In the genomic region with DNA sequence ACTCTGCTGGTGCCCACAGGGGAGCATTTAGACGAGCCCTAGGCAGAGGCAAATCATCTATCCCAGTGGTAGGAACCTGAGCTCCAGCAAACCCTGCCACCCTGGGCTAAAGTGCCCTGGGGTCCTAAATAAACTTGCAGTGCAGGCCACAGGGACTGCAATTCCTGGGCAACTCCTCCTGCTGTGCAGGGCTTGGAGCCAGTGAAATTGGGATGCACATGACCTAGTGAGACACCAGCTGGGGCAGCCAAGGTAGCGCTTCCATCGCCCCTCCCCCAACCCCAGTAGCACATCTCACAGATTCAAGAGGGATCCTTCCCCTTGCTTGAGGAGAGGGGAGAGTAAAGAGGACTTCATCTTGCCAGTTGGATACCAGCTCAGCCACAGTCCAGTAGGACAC, we compare ENCODE assay signal across 27 cellular contexts. TPM values are rescaled to one million over a fixed set of nuclear protein-coding genes. Genes with fewer than 3 reads are reported as not detected.
"Had no signal": no experiment of that assay in that cellular context is flagged by ENCODE, and none has a peak within 500 bp of the region (broad histone marks: within the 10 kb centered on the region; RNA-seq: fewer than 3 reads in every experiment).

No MANE protein-coding gene starts in this region.

- H3K27ac ChIP-seq: coronary artery, left ventricle myocardium inferior, lower lobe of right lung, spleen had no signal

- H3K9me3 Mint-ChIP-seq: immature natural killer cell; memory B cell; neural crest cell; stimulated activated memory B cell treated with anti-CD40 and anti-IgM and Interleukin-4, amounts not matched to agents 10 μg/mL and 1 μg/mL and 100 μg/mL, for 72 hours; stimulated activated naive CD8-positive, alpha-beta T cell treated with anti-CD3 and anti-CD28 coated beads, Interleukin-15, Interleukin-2, amounts not matched to agents 100 ng/mL and 50 ng/mL, for 24 hours had no signal

- H3K4me3 Mint-ChIP-seq: immature natural killer cell; memory B cell; naive thymus-derived CD4-positive, alpha-beta T cell; neural crest cell; stimulated activated memory B cell treated with anti-CD40 and anti-IgM and Interleukin-4, amounts not matched to agents 10 μg/mL and 1 μg/mL and 100 μg/mL, for 72 hours; stimulated activated naive CD8-positive, alpha-beta T cell treated with anti-CD3 and anti-CD28 coated beads, Interleukin-15, Interleukin-2, amounts not matched to agents 100 ng/mL and 50 ng/mL, for 24 hours had no signal

- H3K27me3 Mint-ChIP-seq: stimulated activated memory B cell treated with anti-CD40 and anti-IgM and Interleukin-4, amounts not matched to agents 10 μg/mL and 1 μg/mL and 100 μg/mL, for 72 hours; stimulated activated naive CD8-positive, alpha-beta T cell treated with anti-CD3 and anti-CD28 coated beads, Interleukin-15, Interleukin-2, amounts not matched to agents 100 ng/mL and 50 ng/mL, for 24 hours had no signal

- H3K9me3 ChIP-seq: left ventricle myocardium inferior, lower lobe of right lung, spleen, transverse colon had no signal

- H3K27me3 ChIP-seq: spleen, transverse colon had no signal

- H3K4me3 ChIP-seq: coronary artery, left ventricle myocardium inferior, lower lobe of right lung, spleen, transverse colon had no signal

- H3K36me3 ChIP-seq: left ventricle myocardium inferior, lower lobe of right lung, spleen, transverse colon had no signal

- H3K4me1 Mint-ChIP-seq: immature natural killer cell; stimulated activated memory B cell treated with anti-CD40 and anti-IgM and Interleukin-4, amounts not matched to agents 10 μg/mL and 1 μg/mL and 100 μg/mL, for 72 hours had no signal

- DNase-seq: effector CD4-positive, alpha-beta T cell; foreskin melanocyte; head of caudate nucleus; hypothalamus; immature natural killer cell; left ventricle myocardium inferior; lower lobe of right lung; naive thymus-derived CD4-positive, alpha-beta T cell; posterior cingulate gyrus; spleen; stimulated activated CD4-positive, alpha-beta T cell treated with anti-CD3 and anti-CD28 coated beads, Interleukin-15, amount 100 ng/mL, for 24 hours; stimulated activated CD4-positive, alpha-beta T cell treated with anti-CD3 and anti-CD28 coated beads, Interleukin-1b, Interleukin-23, amount 100 ng/mL, for 48 hours; stimulated activated CD4-positive, alpha-beta T cell treated with anti-CD3 and anti-CD28 coated beads, Interleukin-4, amount 100 ng/mL, for 24 hours; transverse colon had no signal

- H3K4me1 ChIP-seq: left ventricle myocardium inferior, lower lobe of right lung, spleen had no signal

- H3K27ac Mint-ChIP-seq: immature natural killer cell; memory B cell; naive thymus-derived CD4-positive, alpha-beta T cell; stimulated activated memory B cell treated with anti-CD40 and anti-IgM and Interleukin-4, amounts not matched to agents 10 μg/mL and 1 μg/mL and 100 μg/mL, for 72 hours; stimulated activated naive CD8-positive, alpha-beta T cell treated with anti-CD3 and anti-CD28 coated beads, Interleukin-15, Interleukin-2, amounts not matched to agents 100 ng/mL and 50 ng/mL, for 24 hours had no signal

- ATAC-seq: lower lobe of right lung; naive thymus-derived CD4-positive, alpha-beta T cell; sciatic nerve; stimulated activated memory B cell treated with anti-CD40 and anti-IgM and Interleukin-4, amounts not matched to agents 10 μg/mL and 1 μg/mL and 100 μg/mL, for 72 hours had no signal

- H3K36me3 Mint-ChIP-seq: immature natural killer cell; memory B cell; naive thymus-derived CD4-positive, alpha-beta T cell; stimulated activated memory B cell treated with anti-CD40 and anti-IgM and Interleukin-4, amounts not matched to agents 10 μg/mL and 1 μg/mL and 100 μg/mL, for 72 hours had no signal

RNA-seq across cellular contexts. Expression of a gene that starts 44.1 kb away (rescaled TPM):
- total RNA-seq: chondrocyte, dermis microvascular lymphatic vessel endothelial cell, left ventricle myocardium inferior, lower lobe of right lung, neural crest cell, osteocyte, pulmonary artery endothelial cell, sciatic nerve, skeletal muscle tissue, spleen, temporal lobe, transverse colon, ureter had no signal
